In the genomic region with DNA sequence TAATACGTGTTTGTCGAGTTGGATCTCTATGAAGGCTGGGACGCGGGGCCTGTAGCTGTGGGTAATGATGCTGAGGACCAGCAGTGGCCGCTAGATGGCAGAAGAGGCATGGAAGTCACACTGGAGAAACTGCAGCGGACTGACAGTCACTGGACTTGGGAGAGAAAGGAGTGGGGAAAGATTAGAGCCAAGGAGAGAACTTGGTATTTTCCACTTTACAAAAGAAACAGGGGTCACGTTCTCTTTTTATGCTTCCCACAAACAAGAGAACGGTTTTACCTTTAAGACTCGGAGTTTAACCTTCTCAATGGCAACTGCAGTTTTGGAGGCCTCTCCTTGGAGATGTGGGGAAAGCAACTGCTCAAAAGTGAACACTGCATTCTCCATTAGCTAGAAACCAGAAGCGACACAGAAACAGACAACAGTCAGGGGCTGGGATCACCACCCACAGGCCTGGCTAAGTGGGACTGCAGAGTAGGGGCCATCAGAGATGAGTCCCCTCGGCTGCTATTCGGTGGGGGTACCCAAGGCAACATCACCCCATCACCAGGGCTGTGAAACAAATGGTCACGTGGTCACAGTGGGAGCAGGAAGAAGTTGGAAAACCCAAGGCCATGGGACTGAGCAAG, we compare ENCODE assay signal across 8 cellular contexts. TPM values are rescaled to one million over a fixed set of nuclear protein-coding genes. Genes with fewer than 3 reads are reported as not detected.
DNase-seq lines count a peak whose midpoint lies in the region; ATAC-seq, FAIRE-seq and TF ChIP-seq lines count a peak whose summit lies in the region.

No MANE protein-coding gene starts in this region.

- no peak overlapping the region for H3K4me3 ChIP-seq in Caco-2 (ENCODE audit: low read depth, low read length)

- peaks cover 9% of the 10 kb centered on the region for H3K4me1 Mint-ChIP-seq in Caco-2 (ENCODE audit: low read depth, unreplicated experiment)

- H3K27me3 ChIP-seq in Caco-2 (replicated peaks; ENCODE audit: control insufficient read depth, insufficient read depth, low read length), result no peaks in the 10 kb centered on the region

- peak; percentile 83 to 89 for DNase-seq in Caco-2
- DNase-seq in HTR-8/SVneo (ENCODE audit: insufficient read length, low spot score), result peak; percentile 88
- DNase-seq in NOMO-1 treated with DMSO at 0.1 percent for 48 hours (lab: John Stamatoyannopoulos, UW; ENCODE audit: unreplicated experiment), result peak; percentile 85
- peak; percentile 62 for DNase-seq in activated CD8-positive, alpha-beta memory T cell treated with anti-CD3 and anti-CD28 coated beads, Interleukin-2, amount 50 U/mL, for 1 hour (ENCODE audit: extremely low read depth)
- DNase-seq in epidermal melanocyte (ENCODE audit: insufficient read length, low spot score), result peak; percentile 88
- DNase-seq in mucosa of gallbladder (ENCODE audit: low spot score), result peak; percentile 92
- peak; percentile 56 to 69 for DNase-seq in stimulated activated CD8-positive, alpha-beta memory T cell treated with anti-CD3 and anti-CD28 coated beads, Interleukin-4, amount 100 ng/mL, for 1 hour (ENCODE audit: low read depth in 2 of 2, low spot score in 1 of 2)

- TF ChIP-seq CTCF in Caco-2 (IDR thresholded peaks at IDR 0.05; ENCODE audit: insufficient read depth in 1 of 2, low read depth in 1 of 2, low read length in 1 of 2, severe bottlenecking in 1 of 2, unreplicated experiment in 1 of 2), result peak; percentile 88 to 94

- intact Hi-C loops in Caco-2 (cut with micrococcal nuclease; ENCODE audit: unreplicated experiment), result loop anchor here (1.0 to 5.0 kb wide), 5 partner anchors 149 to 365 kb away; a partner anchor contains a TSS

- no TSS peak for BruUV-seq in Caco-2 (replicated peaks; lab: Mats Ljungman, UMichigan)

- H3K27ac Mint-ChIP-seq in Caco-2 (ENCODE audit: unreplicated experiment), result no peak overlapping the region

- H3K27me3 Mint-ChIP-seq in Caco-2 (ENCODE audit: insufficient read depth, unreplicated experiment), result no peaks in the 10 kb centered on the region

- no peak overlapping the region for H3K4me3 Mint-ChIP-seq in Caco-2 (ENCODE audit: unreplicated experiment)

- FAIRE-seq in HTR-8/SVneo (lab: Jason Lieb, UNC), result no peak

- no peaks in the 10 kb centered on the region for H3K9me3 Mint-ChIP-seq in Caco-2 (ENCODE audit: unreplicated experiment)

- H3K4me1 ChIP-seq in Caco-2, result no peaks in the 10 kb centered on the region

- POLR2A ChIA-PET in Caco-2 (lab: Charles Lee), result interaction anchor here (0.6 kb wide), 1 partner anchor 80 kb away, joined by 3 read pairs; no protein-coding TSS in a partner anchor

- peak; percentile 90 for ATAC-seq in GM21390 (IDR thresholded peaks at IDR 0.05; ENCODE audit: unreplicated experiment)

- CTCF ChIA-PET in Caco-2 (lab: Charles Lee), result interaction anchor here (0.5 to 1.9 kb wide), 13 partner anchors 31 to 511 kb away, joined by 3 to 28 read pairs (median 4); a partner anchor contains a TSS

- no peaks in the 10 kb centered on the region for H3K9me3 ChIP-seq in Caco-2

- H3K36me3 ChIP-seq in Caco-2 (ENCODE audit: control insufficient read depth, insufficient read depth, low read length), result no peaks in the 10 kb centered on the region

- no peaks in the 10 kb centered on the region for H3K36me3 Mint-ChIP-seq in Caco-2 (ENCODE audit: insufficient read depth, unreplicated experiment)

RNA-seq across cellular contexts. Expression of a gene that starts 51.1 kb away (rescaled TPM):
- total RNA-seq in Caco-2 (2022) (13.7 and 14.1 TPM in 2 replicates), mucosa of gallbladder (40.5 TPM)
